12 cellular contexts compared by ENCODE assay signal in genomic region chr1:226692067-226692792, GRCh38. TPM values are rescaled to one million over a fixed set of nuclear protein-coding genes. Genes with fewer than 3 reads are reported as not detected.
A peak's percentile ranks its signal among the peaks of the same experiment; 100 is the strongest.
DNase-seq lines count a peak whose midpoint lies in the region; ATAC-seq and TF ChIP-seq lines count a peak whose summit lies in the region.
"Had no signal": no experiment of that assay in that cellular context is flagged by ENCODE, and none has a peak within 500 bp of the region (broad histone marks: within the 10 kb centered on the region; RNA-seq: fewer than 3 reads in every experiment).

No MANE protein-coding gene starts in this region.

- ATAC-seq in memory B cell (ENCODE audit: low read depth) (no peak), GM18907 (IDR thresholded peaks at IDR 0.05; ENCODE audit: unreplicated experiment) (no peak), HG03135 (IDR thresholded peaks at IDR 0.05; ENCODE audit: unreplicated experiment) (no peak)
- ATAC-seq: body of pancreas had no signal

- H3K27ac Mint-ChIP-seq in activated T-cell treated with anti-CD3 and anti-CD28 coated beads, Interleukin-2, amount 50 U/mL, for 24 hours = peak overlapping the region; percentile 97
- peak overlapping the region; percentile 95 for H3K27ac Mint-ChIP-seq in activated T-helper 1 cell treated with anti-CD3 and anti-CD28 coated beads, Interleukin-12 subunit alpha, Interleukin-12 subunit beta, Interleukin-2, Interleukin-4 antibody, amounts not matched to agents 30 ng/mL and 10 ng/mL and 1 ng/mL, durations not matched to agents 14 hours and 24 hours and 36 hours
- H3K27ac Mint-ChIP-seq in memory B cell (peak overlapping the region; percentile 89), glutamatergic neuron (ENCODE audit: unreplicated experiment) (no peak overlapping the region)

- TF ChIP-seq CTCF in glutamatergic neuron (IDR thresholded peaks at IDR 0.05; ENCODE audit: partially characterized antibody, unreplicated experiment) = no peak

- H3K4me3 Mint-ChIP-seq in activated T-cell treated with anti-CD3 and anti-CD28 coated beads, Interleukin-2, amount 50 U/mL, for 24 hours = peak overlapping the region; percentile 62
- no peak overlapping the region for H3K4me3 Mint-ChIP-seq in activated T-helper 1 cell treated with anti-CD3 and anti-CD28 coated beads, Interleukin-12 subunit alpha, Interleukin-12 subunit beta, Interleukin-2, Interleukin-4 antibody, amounts not matched to agents 30 ng/mL and 10 ng/mL and 1 ng/mL, durations not matched to agents 14 hours and 24 hours and 36 hours
- H3K4me3 Mint-ChIP-seq in memory B cell (no peak overlapping the region), glutamatergic neuron (ENCODE audit: unreplicated experiment) (no peak overlapping the region)

- intact Hi-C loops in activated T-helper 1 cell treated with anti-CD3 and anti-CD28 coated beads, Interleukin-12 subunit alpha, Interleukin-12 subunit beta, Interleukin-2, Interleukin-4 antibody, amounts not matched to agents 30 ng/mL and 10 ng/mL and 1 ng/mL, durations not matched to agents 14 hours and 24 hours and 36 hours (cut with micrococcal nuclease) = no loop called here

- peak overlapping the region; percentile 29 to 58 for H3K9ac ChIP-seq in stomach smooth muscle (ENCODE audit: low read length in 2 of 2)

- no peaks in the 10 kb centered on the region for H3K9me3 ChIP-seq in stomach smooth muscle (ENCODE audit: control insufficient read depth in 2 of 2, low read length in 2 of 2)
- H3K9me3 ChIP-seq: body of pancreas had no signal

- H3K9me3 Mint-ChIP-seq in activated T-cell treated with anti-CD3 and anti-CD28 coated beads, Interleukin-2, amount 50 U/mL, for 24 hours = no peaks in the 10 kb centered on the region
- H3K9me3 Mint-ChIP-seq in activated T-helper 1 cell treated with anti-CD3 and anti-CD28 coated beads, Interleukin-12 subunit alpha, Interleukin-12 subunit beta, Interleukin-2, Interleukin-4 antibody, amounts not matched to agents 30 ng/mL and 10 ng/mL and 1 ng/mL, durations not matched to agents 14 hours and 24 hours and 36 hours = no peaks in the 10 kb centered on the region
- H3K9me3 Mint-ChIP-seq in memory B cell (no peaks in the 10 kb centered on the region), glutamatergic neuron (ENCODE audit: unreplicated experiment) (peaks cover 3% of the 10 kb centered on the region)

- H3K36me3 ChIP-seq in stomach smooth muscle (ENCODE audit: control insufficient read depth in 2 of 2, insufficient read depth in 2 of 2, low read length in 2 of 2) = no peaks in the 10 kb centered on the region

- peaks cover 70% of the 10 kb centered on the region for H3K36me3 Mint-ChIP-seq in activated T-cell treated with anti-CD3 and anti-CD28 coated beads, Interleukin-2, amount 50 U/mL, for 24 hours (ENCODE audit: low read depth)
- peaks cover 52% of the 10 kb centered on the region for H3K36me3 Mint-ChIP-seq in activated T-helper 1 cell treated with anti-CD3 and anti-CD28 coated beads, Interleukin-12 subunit alpha, Interleukin-12 subunit beta, Interleukin-2, Interleukin-4 antibody, amounts not matched to agents 30 ng/mL and 10 ng/mL and 1 ng/mL, durations not matched to agents 14 hours and 24 hours and 36 hours (ENCODE audit: low read depth)
- H3K36me3 Mint-ChIP-seq in memory B cell (peaks cover 14% of the 10 kb centered on the region), glutamatergic neuron (ENCODE audit: unreplicated experiment) (no peaks in the 10 kb centered on the region)

- H3K4me1 ChIP-seq in stomach smooth muscle (ENCODE audit: control insufficient read depth, insufficient read depth, low read length) = peaks cover 86% of the 10 kb centered on the region
- H3K4me1 ChIP-seq: body of pancreas had no signal

- H3K27ac ChIP-seq in stomach smooth muscle (ENCODE audit: low read length) = peak overlapping the region; percentile 94
- H3K27ac ChIP-seq: body of pancreas, epithelial cell of prostate had no signal

- H3K27me3 Mint-ChIP-seq in activated T-cell treated with anti-CD3 and anti-CD28 coated beads, Interleukin-2, amount 50 U/mL, for 24 hours = no peaks in the 10 kb centered on the region
- no peaks in the 10 kb centered on the region for H3K27me3 Mint-ChIP-seq in activated T-helper 1 cell treated with anti-CD3 and anti-CD28 coated beads, Interleukin-12 subunit alpha, Interleukin-12 subunit beta, Interleukin-2, Interleukin-4 antibody, amounts not matched to agents 30 ng/mL and 10 ng/mL and 1 ng/mL, durations not matched to agents 14 hours and 24 hours and 36 hours (ENCODE audit: insufficient read depth)
- no peaks in the 10 kb centered on the region for H3K27me3 Mint-ChIP-seq in memory B cell
- H3K27me3 Mint-ChIP-seq in glutamatergic neuron (ENCODE audit: unreplicated experiment) = peaks cover 1% of the 10 kb centered on the region

- no peaks in the 10 kb centered on the region for H3K27me3 ChIP-seq in stomach smooth muscle (ENCODE audit: control insufficient read depth in 1 of 2, insufficient read depth in 2 of 2, low read length in 2 of 2)
- H3K27me3 ChIP-seq: body of pancreas had no signal

- DNase-seq in activated T-cell treated with anti-CD3 and anti-CD28 coated beads, Interleukin-2, amount 50 U/mL, for 24 hours = no peak
- no peak for DNase-seq in activated T-cell treated with anti-CD3 and anti-CD28 coated beads, Interleukin-2, amount 50 U/mL, for 48 hours
- DNase-seq in activated T-helper 1 cell treated with anti-CD3 and anti-CD28 coated beads, Interleukin-12 subunit alpha, Interleukin-12 subunit beta, Interleukin-2, Interleukin-4 antibody, amounts not matched to agents 30 ng/mL and 10 ng/mL and 1 ng/mL, durations not matched to agents 14 hours and 24 hours and 36 hours (ENCODE audit: low spot score) = no peak
- DNase-seq in memory B cell (ENCODE audit: low spot score in 2 of 2) (no peak), glutamatergic neuron (no peak)
- DNase-seq: body of pancreas, DMS53, SW 1271 had no signal

- peak overlapping the region in 1 of 2 donors; percentile 29 for H3K4me3 ChIP-seq in stomach smooth muscle (ENCODE audit: low read length in 2 of 2)
- H3K4me3 ChIP-seq: body of pancreas had no signal

- H3K4me1 Mint-ChIP-seq in activated T-cell treated with anti-CD3 and anti-CD28 coated beads, Interleukin-2, amount 50 U/mL, for 24 hours (ENCODE audit: low read depth) = peaks cover 96% of the 10 kb centered on the region
- peaks cover 66% of the 10 kb centered on the region for H3K4me1 Mint-ChIP-seq in activated T-helper 1 cell treated with anti-CD3 and anti-CD28 coated beads, Interleukin-12 subunit alpha, Interleukin-12 subunit beta, Interleukin-2, Interleukin-4 antibody, amounts not matched to agents 30 ng/mL and 10 ng/mL and 1 ng/mL, durations not matched to agents 14 hours and 24 hours and 36 hours (ENCODE audit: low read depth)
- peaks cover 54% of the 10 kb centered on the region for H3K4me1 Mint-ChIP-seq in memory B cell
- H3K4me1 Mint-ChIP-seq in glutamatergic neuron (ENCODE audit: low read depth, unreplicated experiment) = peaks cover 35% of the 10 kb centered on the region

RNA-seq across cellular contexts. Expression of gene ITPKB, which starts 46.9 kb away (rescaled TPM):
- total RNA-seq in activated T-helper 1 cell treated with anti-CD3 and anti-CD28 coated beads, Interleukin-12 subunit alpha, Interleukin-12 subunit beta, Interleukin-2, Interleukin-4 antibody, amounts not matched to agents 30 ng/mL and 10 ng/mL and 1 ng/mL, durations not matched to agents 14 hours and 24 hours and 36 hours = 38.3 and 38.5 TPM in 2 replicates
- total RNA-seq in glutamatergic neuron (ENCODE audit: unreplicated experiment) = 0.34 TPM

Comparison
In these comparisons a context has a peak if more than half of its experiments do, and no peak if none do; other contexts are left out.
1. RNA of gene ITPKB, which starts 46.9 kb away (total RNA-seq): 38.3 to 38.5 TPM in activated T-helper 1 cell treated with anti-CD3 and anti-CD28 coated beads, Interleukin-12 subunit alpha, Interleukin-12 subunit beta, Interleukin-2, Interleukin-4 antibody, amounts not matched to agents 30 ng/mL and 10 ng/mL and 1 ng/mL, durations not matched to agents 14 hours and 24 hours and 36 hours; 0.34 TPM in glutamatergic neuron (single experiment); every median in the first group is over 10 times any median in the second.